ENCODE assay signal across 1 cellular context in genomic region chr17:419073-419735, GRCh38.
TF ChIP-seq lines count a peak whose summit lies in the region.

No MANE protein-coding gene starts in this region.

TF ChIP-seq in HepG2, 621 proteins besides CTCF, POLR2A, EP300 and RAD21 (continued from another document):
- no peak for TF ChIP-seq CREBL2 (CRISPR knock-in tag; IDR thresholded peaks at IDR 0.05; ENCODE audit: borderline replicate concordance)
- TF ChIP-seq MIXL1 (CRISPR knock-in tag; IDR thresholded peaks at IDR 0.05): peak; percentile 37; the same call in 1 of the 2 replicates
- TF ChIP-seq CEBPB (IDR thresholded peaks at IDR 0.05; ENCODE audit: borderline replicate concordance, low read depth, low read length): peak; percentile 82
- no peak for TF ChIP-seq GLI4 (CRISPR knock-in tag; IDR thresholded peaks at IDR 0.05; ENCODE audit: borderline replicate concordance)
- no peak for TF ChIP-seq MBD4 (IDR thresholded peaks at IDR 0.05; ENCODE audit: borderline replicate concordance, low read length)
- no peak for TF ChIP-seq ZBTB39 (CRISPR knock-in tag; IDR thresholded peaks at IDR 0.05)
- TF ChIP-seq ZNF501 (CRISPR knock-in tag; IDR thresholded peaks at IDR 0.05): 0 out of 2 replicates have a peak, but pooled peaks have one; percentile 42
- no peak for TF ChIP-seq IRF9 (CRISPR knock-in tag; IDR thresholded peaks at IDR 0.05; ENCODE audit: borderline replicate concordance)
- TF ChIP-seq ZSCAN9 (CRISPR knock-in tag; IDR thresholded peaks at IDR 0.05; ENCODE audit: borderline replicate concordance): no peak
- no peak for TF ChIP-seq SPEN (CRISPR knock-in tag; IDR thresholded peaks at IDR 0.05; ENCODE audit: low read depth)
- no peak for TF ChIP-seq SNAI1 (CRISPR knock-in tag; IDR thresholded peaks at IDR 0.05; ENCODE audit: borderline replicate concordance)
- TF ChIP-seq SMAD9 (CRISPR knock-in tag; IDR thresholded peaks at IDR 0.05): no peak
- no peak for TF ChIP-seq ZBTB2 (CRISPR knock-in tag; IDR thresholded peaks at IDR 0.05; ENCODE audit: low read depth)
- no peak for TF ChIP-seq ZNF124 (CRISPR knock-in tag; IDR thresholded peaks at IDR 0.05)
- TF ChIP-seq THRA (CRISPR knock-in tag; IDR thresholded peaks at IDR 0.05; ENCODE audit: borderline replicate concordance): peak; percentile 74; the same call in 1 of the 2 replicates
- no peak for TF ChIP-seq PHF5A (CRISPR knock-in tag; IDR thresholded peaks at IDR 0.05; ENCODE audit: low read depth, unreplicated experiment)
